17 cellular contexts compared by ENCODE assay signal in the genomic region with DNA sequence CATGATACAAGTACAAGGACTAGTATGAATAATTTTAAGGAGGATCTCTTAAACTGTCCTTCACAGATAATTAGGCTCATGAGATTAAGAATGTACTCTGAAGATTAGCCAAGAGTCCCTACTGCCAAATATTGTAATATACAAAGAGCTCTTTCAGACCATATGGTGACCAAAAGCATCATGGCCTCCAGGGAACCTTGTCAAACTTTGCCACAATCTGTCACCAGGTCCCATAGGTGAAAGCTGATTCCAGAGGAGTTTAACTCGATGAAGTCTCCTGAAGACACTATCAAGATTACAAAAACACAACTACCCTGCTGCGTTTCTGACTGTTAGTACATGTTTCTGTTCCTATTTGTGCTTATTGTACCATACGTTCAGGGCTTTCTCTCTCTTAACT.
DNase-seq lines count a peak whose midpoint lies in the region; ATAC-seq and TF ChIP-seq lines count a peak whose summit lies in the region.
"Had no signal": no experiment of that assay in that cellular context is flagged by ENCODE, and none has a peak within 500 bp of the region (broad histone marks: within the 10 kb centered on the region; RNA-seq: fewer than 3 reads in every experiment).

No MANE protein-coding gene starts in this region.

- no peak overlapping the region for H3K27ac Mint-ChIP-seq in activated naive CD8-positive, alpha-beta T cell treated with anti-CD3 and anti-CD28 coated beads, Interleukin-2, amount 50 U/mL, for 24 hours
- H3K27ac Mint-ChIP-seq: CD8-positive, alpha-beta memory T cell had no signal

- H3K4me1 ChIP-seq in OCI-LY3 (ENCODE audit: low read length): peaks cover 11% of the 10 kb centered on the region
- H3K4me1 ChIP-seq: BLaER1, Caco-2 had no signal

- peak overlapping the region; percentile 45 for H3K4me2 ChIP-seq in OCI-LY3 (ENCODE audit: low read length)
- H3K4me2 ChIP-seq: BLaER1 had no signal

- H3K36me3 Mint-ChIP-seq in activated naive CD8-positive, alpha-beta T cell treated with anti-CD3 and anti-CD28 coated beads, Interleukin-2, amount 50 U/mL, for 24 hours (ENCODE audit: low read depth): no peaks in the 10 kb centered on the region
- H3K36me3 Mint-ChIP-seq: CD8-positive, alpha-beta memory T cell had no signal

- no peak for TF ChIP-seq CTCF in OCI-LY3 (IDR thresholded peaks at IDR 0.05; ENCODE audit: low read depth, low read length)

- H3K4me3 Mint-ChIP-seq in activated naive CD8-positive, alpha-beta T cell treated with anti-CD3 and anti-CD28 coated beads, Interleukin-2, amount 50 U/mL, for 24 hours: no peak overlapping the region
- H3K4me3 Mint-ChIP-seq: CD8-positive, alpha-beta memory T cell had no signal

- no peak overlapping the region for H3K27ac ChIP-seq in OCI-LY3 (ENCODE audit: low read length)
- H3K27ac ChIP-seq: BLaER1 had no signal

- H3K79me2 ChIP-seq in OCI-LY3 (ENCODE audit: low read length): no peaks in the 10 kb centered on the region

- no peaks in the 10 kb centered on the region for H3K36me3 ChIP-seq in OCI-LY3 (replicated peaks; ENCODE audit: low read depth, low read length)
- H3K36me3 ChIP-seq: BLaER1 had no signal

- no peak overlapping the region for H2AFZ ChIP-seq in OCI-LY3 (ENCODE audit: low read depth, low read length)

- ATAC-seq in activated naive CD8-positive, alpha-beta T cell treated with anti-CD3 and anti-CD28 coated beads, Interleukin-2, amount 50 U/mL, for 24 hours: no peak
- no peak for ATAC-seq in GM21515 (IDR thresholded peaks at IDR 0.05; ENCODE audit: unreplicated experiment)

- no peaks in the 10 kb centered on the region for H3K27me3 Mint-ChIP-seq in activated naive CD8-positive, alpha-beta T cell treated with anti-CD3 and anti-CD28 coated beads, Interleukin-2, amount 50 U/mL, for 24 hours

- H3K9me3 Mint-ChIP-seq in activated naive CD8-positive, alpha-beta T cell treated with anti-CD3 and anti-CD28 coated beads, Interleukin-2, amount 50 U/mL, for 24 hours: no peaks in the 10 kb centered on the region

- H3K9me3 ChIP-seq in OCI-LY3 (ENCODE audit: insufficient read depth, low read length): no peaks in the 10 kb centered on the region
- H3K9me3 ChIP-seq: BLaER1, Caco-2 had no signal

- H3K9ac ChIP-seq in OCI-LY3 (ENCODE audit: low read length): no peak overlapping the region
- H3K9ac ChIP-seq: BLaER1 had no signal

- H4K20me1 ChIP-seq in OCI-LY3 (ENCODE audit: insufficient read depth, low read length): no peaks in the 10 kb centered on the region
- H4K20me1 ChIP-seq: BLaER1 had no signal

- H3K27me3 ChIP-seq in OCI-LY3 (ENCODE audit: low read depth, low read length): no peaks in the 10 kb centered on the region
- H3K27me3 ChIP-seq: BLaER1 had no signal

- DNase-seq in NCI-H1694 treated with DMSO at 0.1 percent for 48 hours (lab: John Stamatoyannopoulos, UW) (peak; percentile 25), NCI-H1694 (lab: John Stamatoyannopoulos, UW) (no peak), NCI-H524 (lab: John Stamatoyannopoulos, UW) (peak; percentile 98 to 99), retina (peak; percentile 5)
- no peak for DNase-seq in stimulated activated CD4-positive, alpha-beta T cell treated with anti-CD3 and anti-CD28 coated beads, Interleukin-4, amount 100 ng/mL, for 4 hours
- DNase-seq in activated naive CD8-positive, alpha-beta T cell treated with anti-CD3 and anti-CD28 coated beads, Interleukin-2, amount 50 U/mL, for 24 hours: no peak
- DNase-seq: 8988T; AML-193; Caco-2; CD8-positive, alpha-beta memory T cell; DMS153; DND-41; GDM1; IMR-90 had no signal

- H3K4me3 ChIP-seq in OCI-LY3 (ENCODE audit: low read length): no peak overlapping the region
- H3K4me3 ChIP-seq: BLaER1 had no signal

- no peaks in the 10 kb centered on the region for H3K4me1 Mint-ChIP-seq in activated naive CD8-positive, alpha-beta T cell treated with anti-CD3 and anti-CD28 coated beads, Interleukin-2, amount 50 U/mL, for 24 hours
- H3K4me1 Mint-ChIP-seq: CD8-positive, alpha-beta memory T cell had no signal

Comparison
In these comparisons a context has a peak if more than half of its experiments do, and no peak if none do; other contexts are left out.
1. DNase-seq: peak in NCI-H1694 treated with DMSO at 0.1 percent for 48 hours (single experiment), NCI-H524 (2 of 2) and retina (single experiment); none in NCI-H1694 (single experiment), stimulated activated CD4-positive, alpha-beta T cell treated with anti-CD3 and anti-CD28 coated beads, Interleukin-4, amount 100 ng/mL, for 4 hours (0 of 2) and activated naive CD8-positive, alpha-beta T cell treated with anti-CD3 and anti-CD28 coated beads, Interleukin-2, amount 50 U/mL, for 24 hours (single experiment).